13 cellular contexts compared by ENCODE assay signal in genomic region chr2:109440507-109441156, GRCh38.
"Had no signal": no experiment of that assay in that cellular context is flagged by ENCODE, and none has a peak within 500 bp of the region (broad histone marks: within the 10 kb centered on the region; RNA-seq: fewer than 3 reads in every experiment).

No MANE protein-coding gene starts in this region.

- ATAC-seq: activated CD8-positive, alpha-beta T cell treated with anti-CD3 and anti-CD28 coated beads, Interleukin-2, amount 10 ng/mL, durations not matched to agents 7 days and 5 days; natural killer cell; stimulated activated naive CD8-positive, alpha-beta T cell treated with anti-CD3 and anti-CD28 coated beads, Interleukin-15, Interleukin-2, amounts not matched to agents 100 U/mL and 50 U/mL, for 24 hours had no signal

- H3K4me1 ChIP-seq: vagina had no signal

- H3K27ac ChIP-seq: hepatocyte, SK-N-MC, vagina had no signal

- DNase-seq: activated CD4-positive, alpha-beta T cell treated with anti-CD3 and anti-CD28 coated beads for 48 hours; activated CD8-positive, alpha-beta T cell treated with anti-CD3 and anti-CD28 coated beads, Interleukin-2, amount 10 ng/mL, durations not matched to agents 7 days and 5 days; activated naive CD4-positive, alpha-beta T cell treated with anti-CD3 and anti-CD28 coated beads for 36 hours; effector memory CD4-positive, alpha-beta T cell; natural killer cell; stimulated activated CD4-positive, alpha-beta T cell treated with anti-CD3 and anti-CD28 coated beads, Interleukin-4, amount 100 ng/mL, for 1 hour; stimulated activated CD8-positive, alpha-beta memory T cell treated with anti-CD3 and anti-CD28 coated beads, Interleukin-4, amount 100 ng/mL, for 48 hours; stimulated activated naive CD8-positive, alpha-beta T cell treated with anti-CD3 and anti-CD28 coated beads, Interleukin-15, Interleukin-2, amounts not matched to agents 100 U/mL and 50 U/mL, for 24 hours had no signal

- H3K4me1 Mint-ChIP-seq: natural killer cell had no signal

- H3K4me3 Mint-ChIP-seq: activated CD8-positive, alpha-beta T cell treated with anti-CD3 and anti-CD28 coated beads, Interleukin-2, amount 10 ng/mL, durations not matched to agents 7 days and 5 days; activated naive CD4-positive, alpha-beta T cell treated with anti-CD3 and anti-CD28 coated beads for 36 hours; activated T-helper 1 cell treated with anti-CD3 and anti-CD28 coated beads, Interleukin-12 subunit alpha, Interleukin-12 subunit beta, Interleukin-2, Interleukin-4 antibody, amounts not matched to agents 30 ng/mL and 10 ng/mL and 1 ng/mL, durations not matched to agents 14 hours and 24 hours and 36 hours; natural killer cell; T-helper 1 cell treated with Interleukin-12 subunit alpha and Interleukin-12 subunit beta and Interleukin-4 antibody, amounts not matched to agents 30 μg/mL and 1 μg/mL, for 36 hours had no signal

- H3K27me3 ChIP-seq: hepatocyte, vagina had no signal

- H3K36me3 ChIP-seq: vagina had no signal

- H3K27ac Mint-ChIP-seq: activated CD8-positive, alpha-beta T cell treated with anti-CD3 and anti-CD28 coated beads, Interleukin-2, amount 10 ng/mL, durations not matched to agents 7 days and 5 days; activated naive CD4-positive, alpha-beta T cell treated with anti-CD3 and anti-CD28 coated beads for 36 hours; activated T-helper 1 cell treated with anti-CD3 and anti-CD28 coated beads, Interleukin-12 subunit alpha, Interleukin-12 subunit beta, Interleukin-2, Interleukin-4 antibody, amounts not matched to agents 30 ng/mL and 10 ng/mL and 1 ng/mL, durations not matched to agents 14 hours and 24 hours and 36 hours; natural killer cell; T-helper 1 cell treated with Interleukin-12 subunit alpha and Interleukin-12 subunit beta and Interleukin-4 antibody, amounts not matched to agents 30 μg/mL and 1 μg/mL, for 36 hours had no signal

- H3K4me3 ChIP-seq: hepatocyte, SK-N-MC, vagina had no signal
